In the genomic region with DNA sequence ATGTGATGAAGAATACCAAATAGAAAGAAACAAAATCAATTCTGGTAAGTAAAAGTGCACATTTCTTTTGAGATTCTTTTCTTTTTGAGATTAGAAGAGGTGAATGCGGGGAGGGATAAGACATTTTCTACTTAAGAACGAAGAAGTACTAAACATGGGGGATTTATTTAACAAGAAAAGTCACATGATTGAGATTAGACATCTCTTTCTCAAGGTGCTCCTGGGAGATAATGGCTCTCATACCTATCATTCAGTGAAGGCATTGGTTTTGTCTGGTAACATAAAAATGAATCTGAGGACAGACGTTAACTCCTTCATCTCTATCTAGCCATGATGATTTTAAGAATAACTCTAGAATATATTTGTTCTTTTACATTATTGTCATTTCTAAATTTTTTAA, we compare ENCODE assay signal across 35 cellular contexts.
"Had no signal": no experiment of that assay in that cellular context is flagged by ENCODE, and none has a peak within 500 bp of the region (broad histone marks: within the 10 kb centered on the region; RNA-seq: fewer than 3 reads in every experiment).

No MANE protein-coding gene starts in this region.

- H3K27ac ChIP-seq: adrenal gland, body of pancreas, brain microvascular endothelial cell, breast epithelium, VCaP had no signal

- H3K4me3 Mint-ChIP-seq: activated CD4-positive, alpha-beta memory T cell treated with anti-CD3 and anti-CD28 coated beads, Interleukin-2, amount 10 ng/mL, durations not matched to agents 7 days and 5 days; activated CD4-positive, alpha-beta T cell treated with anti-CD3 and anti-CD28 coated beads for 36 hours; activated CD4-positive, alpha-beta T cell treated with anti-CD3 and anti-CD28 coated beads, Interleukin-2, amount 10 ng/mL, durations not matched to agents 7 days and 5 days; activated CD8-positive, alpha-beta memory T cell treated with anti-CD3 and anti-CD28 coated beads, Interleukin-2, amount 10 ng/mL, durations not matched to agents 7 days and 5 days; activated CD8-positive, alpha-beta T cell treated with anti-CD3 and anti-CD28 coated beads, Interleukin-2, amount 10 ng/mL, durations not matched to agents 7 days and 5 days; activated naive CD4-positive, alpha-beta T cell treated with anti-CD3 and anti-CD28 coated beads, Interleukin-2, amount 10 ng/mL, durations not matched to agents 7 days and 5 days; activated naive CD8-positive, alpha-beta T cell treated with anti-CD3 and anti-CD28 coated beads for 36 hours; activated T-cell treated with anti-CD3 and anti-CD28 coated beads, Interleukin-2, amount 50 U/mL, for 24 hours; T-helper 1 cell treated with Interleukin-12 subunit alpha and Interleukin-12 subunit beta and Interleukin-4 antibody, amounts not matched to agents 30 μg/mL and 1 μg/mL, for 36 hours; T-helper 2 cell treated with Interferon-gamma antibody and Interleukin-4, amounts not matched to agents 5 μg/mL and 100 μg/mL, for 36 hours; WTC11 had no signal

- H3K36me3 ChIP-seq: adrenal gland, brain microvascular endothelial cell, breast epithelium had no signal

- H3K9me3 ChIP-seq: adrenal gland, body of pancreas, breast epithelium had no signal

- H3K27me3 Mint-ChIP-seq: activated CD4-positive, alpha-beta memory T cell treated with anti-CD3 and anti-CD28 coated beads, Interleukin-2, amount 10 ng/mL, durations not matched to agents 7 days and 5 days; activated CD4-positive, alpha-beta T cell treated with anti-CD3 and anti-CD28 coated beads for 36 hours; activated CD4-positive, alpha-beta T cell treated with anti-CD3 and anti-CD28 coated beads, Interleukin-2, amount 10 ng/mL, durations not matched to agents 7 days and 5 days; activated CD8-positive, alpha-beta memory T cell treated with anti-CD3 and anti-CD28 coated beads, Interleukin-2, amount 10 ng/mL, durations not matched to agents 7 days and 5 days; activated naive CD4-positive, alpha-beta T cell treated with anti-CD3 and anti-CD28 coated beads, Interleukin-2, amount 10 ng/mL, durations not matched to agents 7 days and 5 days; activated naive CD8-positive, alpha-beta T cell treated with anti-CD3 and anti-CD28 coated beads for 36 hours; activated T-cell treated with anti-CD3 and anti-CD28 coated beads, Interleukin-2, amount 50 U/mL, for 24 hours had no signal

- H3K27ac Mint-ChIP-seq: activated CD4-positive, alpha-beta memory T cell treated with anti-CD3 and anti-CD28 coated beads, Interleukin-2, amount 10 ng/mL, durations not matched to agents 7 days and 5 days; activated CD4-positive, alpha-beta T cell treated with anti-CD3 and anti-CD28 coated beads for 36 hours; activated CD4-positive, alpha-beta T cell treated with anti-CD3 and anti-CD28 coated beads, Interleukin-2, amount 10 ng/mL, durations not matched to agents 7 days and 5 days; activated CD8-positive, alpha-beta memory T cell treated with anti-CD3 and anti-CD28 coated beads, Interleukin-2, amount 10 ng/mL, durations not matched to agents 7 days and 5 days; activated CD8-positive, alpha-beta T cell treated with anti-CD3 and anti-CD28 coated beads, Interleukin-2, amount 10 ng/mL, durations not matched to agents 7 days and 5 days; activated naive CD4-positive, alpha-beta T cell treated with anti-CD3 and anti-CD28 coated beads, Interleukin-2, amount 10 ng/mL, durations not matched to agents 7 days and 5 days; activated naive CD4-positive, alpha-beta T cell treated with anti-CD3 and anti-CD28 coated beads, Interleukin-2, amount 50 U/mL, for 72 hours; activated naive CD8-positive, alpha-beta T cell treated with anti-CD3 and anti-CD28 coated beads for 36 hours; activated T-cell treated with anti-CD3 and anti-CD28 coated beads, Interleukin-2, amount 50 U/mL, for 24 hours; activated T-helper 2 cell treated with anti-CD3 and anti-CD28 coated beads, Interferon-gamma antibody, Interleukin-2, Interleukin-4, amounts not matched to agents 10 μg/mL and 5 μg/mL and 100 μg/mL, durations not matched to agents 14 hours and 24 hours and 36 hours; T-helper 1 cell treated with Interleukin-12 subunit alpha and Interleukin-12 subunit beta and Interleukin-4 antibody, amounts not matched to agents 30 μg/mL and 1 μg/mL, for 36 hours; T-helper 2 cell treated with Interferon-gamma antibody and Interleukin-4, amounts not matched to agents 5 μg/mL and 100 μg/mL, for 36 hours; WTC11 had no signal

- H3K4me1 ChIP-seq: adrenal gland, breast epithelium had no signal

- ATAC-seq: activated CD4-positive, alpha-beta T cell treated with anti-CD3 and anti-CD28 coated beads for 36 hours; activated CD4-positive, CD25-positive, alpha-beta regulatory T cell treated with anti-CD3 and anti-CD28 coated beads, Interleukin-2, amount 50 U/mL, for 24 hours; activated CD8-positive, alpha-beta memory T cell treated with anti-CD3 and anti-CD28 coated beads, Interleukin-2, amount 10 ng/mL, durations not matched to agents 7 days and 5 days; activated CD8-positive, alpha-beta T cell treated with anti-CD3 and anti-CD28 coated beads, Interleukin-2, amount 10 ng/mL, durations not matched to agents 7 days and 5 days; activated naive CD4-positive, alpha-beta T cell treated with anti-CD3 and anti-CD28 coated beads, Interleukin-2, amount 50 U/mL, for 72 hours; body of pancreas; WTC11 had no signal

- H3K27me3 ChIP-seq: adrenal gland, body of pancreas, brain microvascular endothelial cell, breast epithelium had no signal

- DNase-seq: activated CD4-positive, alpha-beta memory T cell treated with anti-CD3 and anti-CD28 coated beads, Interleukin-2, amount 10 ng/mL, durations not matched to agents 7 days and 5 days; activated CD4-positive, alpha-beta T cell treated with anti-CD3 and anti-CD28 coated beads for 1 hour; activated CD4-positive, alpha-beta T cell treated with anti-CD3 and anti-CD28 coated beads for 36 hours; activated CD4-positive, alpha-beta T cell treated with anti-CD3 and anti-CD28 coated beads for 48 hours; activated CD4-positive, alpha-beta T cell treated with anti-CD3 and anti-CD28 coated beads, Interleukin-2, amount 10 ng/mL, durations not matched to agents 7 days and 5 days; activated CD4-positive, alpha-beta T cell treated with anti-CD3 and anti-CD28 coated beads, Interleukin-2, amount 50 U/mL, for 48 hours; activated CD4-positive, CD25-positive, alpha-beta regulatory T cell; activated CD8-positive, alpha-beta memory T cell treated with anti-CD3 and anti-CD28 coated beads for 24 hours; activated CD8-positive, alpha-beta memory T cell treated with anti-CD3 and anti-CD28 coated beads, Interleukin-2, amount 10 ng/mL, durations not matched to agents 7 days and 5 days; activated CD8-positive, alpha-beta memory T cell treated with anti-CD3 and anti-CD28 coated beads, Interleukin-2, amount 50 U/mL, for 48 hours; activated CD8-positive, alpha-beta T cell treated with anti-CD3 and anti-CD28 coated beads, Interleukin-2, amount 10 ng/mL, durations not matched to agents 7 days and 5 days; activated effector memory CD4-positive, alpha-beta T cell treated with Interleukin-2 at 50 U/mL for 16 hours; activated gamma-delta T cell; activated naive CD4-positive, alpha-beta T cell treated with anti-CD3 and anti-CD28 coated beads, Interleukin-2, amount 10 ng/mL, durations not matched to agents 7 days and 5 days; activated naive CD4-positive, alpha-beta T cell treated with Interleukin-2 at 50 U/mL for 16 hours; activated naive CD8-positive, alpha-beta T cell treated with anti-CD3 and anti-CD28 coated beads for 36 hours; activated T-cell treated with anti-CD3 and anti-CD28 coated beads, Interleukin-2, amount 50 U/mL, for 24 hours; activated T-cell treated with anti-CD3 and anti-CD28 coated beads, Interleukin-2, amount 50 U/mL, for 48 hours; adrenal gland; amniotic stem cell; aorta; body of pancreas; brain microvascular endothelial cell; central memory CD4-positive, alpha-beta T cell; T-helper 1 cell; T-helper 2 cell; T-helper 9 cell had no signal

- H3K4me3 ChIP-seq: adrenal gland, body of pancreas, breast epithelium had no signal
